ENCODE assay signal across 8 cellular contexts in genomic region chr17:41919165-41919817, GRCh38. TPM values are rescaled to one million over a fixed set of nuclear protein-coding genes. Genes with fewer than 3 reads are reported as not detected.
DNase-seq lines count a peak whose midpoint lies in the region; ATAC-seq and TF ChIP-seq lines count a peak whose summit lies in the region.

No MANE protein-coding gene starts in this region.

- no peaks in the 10 kb centered on the region for H3K9me3 Mint-ChIP-seq in activated naive CD4-positive, alpha-beta T cell treated with anti-CD3 and anti-CD28 coated beads for 36 hours
- no peaks in the 10 kb centered on the region for H3K9me3 Mint-ChIP-seq in WTC11

- 2 to 4% (median 3%) methylated on average over 29 to 33 of the region's 33 CpGs for WGBS in ovary, 3 donors

- CTCF ChIA-PET in activated naive CD4-positive, alpha-beta T cell treated with anti-CD3 and anti-CD28 coated beads for 36 hours (lab: Charles Lee), result interaction anchor here (0.8 to 1.2 kb wide), 2 partner anchors 44 to 223 kb away, joined by 4 read pairs; no protein-coding TSS in a partner anchor
- CTCF ChIA-PET in WTC11 (lab: Charles Lee), result interaction anchor here (1.0 to 8.6 kb wide), 9 partner anchors 11 to 520 kb away, joined by 3 to 134 read pairs (median 5); partner anchors contain the start of genes JUP, KCNH4 and ODAD4

- H3K4me2 ChIP-seq in Karpas-422 (ENCODE audit: low read depth, low read length, poor library complexity, severe bottlenecking), result peak overlapping the region; percentile 90

- peaks cover 45% of the 10 kb centered on the region for H3K79me2 ChIP-seq in Karpas-422 (ENCODE audit: low read length)

- H3K27ac Mint-ChIP-seq in activated naive CD4-positive, alpha-beta T cell treated with anti-CD3 and anti-CD28 coated beads for 36 hours, result no peak overlapping the region
- peak overlapping the region; percentile 96 for H3K27ac Mint-ChIP-seq in WTC11

- peaks cover 2% of the 10 kb centered on the region for H3K36me3 Mint-ChIP-seq in activated naive CD4-positive, alpha-beta T cell treated with anti-CD3 and anti-CD28 coated beads for 36 hours (ENCODE audit: low read depth)
- no peaks in the 10 kb centered on the region for H3K36me3 Mint-ChIP-seq in WTC11

- no peaks in the 10 kb centered on the region for H3K27me3 Mint-ChIP-seq in activated naive CD4-positive, alpha-beta T cell treated with anti-CD3 and anti-CD28 coated beads for 36 hours (ENCODE audit: low read depth)
- no peaks in the 10 kb centered on the region for H3K27me3 Mint-ChIP-seq in WTC11 (ENCODE audit: low read depth)

- H3K9me3 ChIP-seq in Karpas-422 (ENCODE audit: low read length), result no peaks in the 10 kb centered on the region
- H3K9me3 ChIP-seq in ovary, result no peaks in the 10 kb centered on the region

- H3K4me3 Mint-ChIP-seq in activated naive CD4-positive, alpha-beta T cell treated with anti-CD3 and anti-CD28 coated beads for 36 hours, result peak overlapping the region; percentile 94
- H3K4me3 Mint-ChIP-seq in WTC11, result peak overlapping the region; percentile 84

- H2AFZ ChIP-seq in Karpas-422 (ENCODE audit: low read length), result peak overlapping the region; percentile 85

- ATAC-seq in WTC11, result peak; percentile 73
- no peak for ATAC-seq in GM18867 (IDR thresholded peaks at IDR 0.05; ENCODE audit: unreplicated experiment)

- H4K20me1 ChIP-seq in Karpas-422 (ENCODE audit: insufficient read depth, low read depth, low read length), result peaks cover 38% of the 10 kb centered on the region

- no peak for TF ChIP-seq POLR2A in ovary (IDR thresholded peaks at IDR 0.05)

- intact Hi-C loops in activated naive CD4-positive, alpha-beta T cell treated with anti-CD3 and anti-CD28 coated beads for 36 hours (cut with micrococcal nuclease), result loop anchor here (1.0 to 5.0 kb wide), 9 partner anchors 11 to 1253 kb away; partner anchors contain the start of genes CNP, DNAJC7, EIF1 and KLHL11
- intact Hi-C loops in head of caudate nucleus (cut with DNase I), result loop anchor here (10.0 kb wide), 1 partner anchor 54 kb away; the partner anchor contains the start of gene KLHL11
- intact Hi-C loops in ovary (cut with DNase I), result no loop called here

- H3K4me3 ChIP-seq in Karpas-422 (ENCODE audit: low read length), result peak overlapping the region; percentile 74
- peak overlapping the region; percentile 98 for H3K4me3 ChIP-seq in ovary

- no peaks in the 10 kb centered on the region for H3K9me2 ChIP-seq in Karpas-422 (replicated peaks; ENCODE audit: insufficient read depth, low read length)

- H3K27ac ChIP-seq in Karpas-422 (ENCODE audit: low read length), result peak overlapping the region; percentile 85
- H3K27ac ChIP-seq in ovary, result peak overlapping the region; percentile 3 to 71

- H3K4me1 Mint-ChIP-seq in activated naive CD4-positive, alpha-beta T cell treated with anti-CD3 and anti-CD28 coated beads for 36 hours (ENCODE audit: low read depth), result peaks cover 38% of the 10 kb centered on the region
- H3K4me1 Mint-ChIP-seq in WTC11, result peaks cover 43% of the 10 kb centered on the region

- POLR2A ChIA-PET in WTC11 (lab: Charles Lee), result interaction anchor here (0.5 to 2.6 kb wide), 9 partner anchors 11 to 230 kb away, joined by 3 to 14 read pairs (median 4); partner anchors contain the start of genes DNAJC7, KLHL11 and ODAD4

- H3K9ac ChIP-seq in Karpas-422 (ENCODE audit: low read length), result peak overlapping the region; percentile 88

- DNase-seq in activated naive CD4-positive, alpha-beta T cell treated with anti-CD3 and anti-CD28 coated beads for 36 hours, result no peak
- DNase-seq in activated naive CD4-positive, alpha-beta T cell treated with Interleukin-2 at 50 U/mL for 16 hours, result no peak
- DNase-seq in Karpas-422 (no peak), WTC11 (ENCODE audit: low spot score) (peak; percentile 67), head of caudate nucleus (peak in 32 of 42 donors; percentile 23 to 80 (median 59)), ovary (no peak), CD1c-positive myeloid dendritic cell (ENCODE audit: extremely low spot score) (no peak)

- TF ChIP-seq EP300 in ovary (IDR thresholded peaks at IDR 0.05), result no peak

- H3K36me3 ChIP-seq in Karpas-422 (ENCODE audit: insufficient read depth, low read length), result peaks cover 4% of the 10 kb centered on the region; the same call in 1 of the 2 replicates
- H3K36me3 ChIP-seq in ovary, result no peaks in the 10 kb centered on the region

- H3K4me1 ChIP-seq in Karpas-422 (ENCODE audit: low read length) (peaks cover 53% of the 10 kb centered on the region), ovary (ENCODE audit: insufficient read depth) (peaks cover 7% of the 10 kb centered on the region)

- H3K27me3 ChIP-seq in Karpas-422 (ENCODE audit: low read length) (no peaks in the 10 kb centered on the region), ovary (no peaks in the 10 kb centered on the region)

- TF ChIP-seq CTCF in WTC11 (IDR thresholded peaks at IDR 0.05) (no peak), ovary (IDR thresholded peaks at IDR 0.05) (no peak)

TF ChIP-seq in WTC11, 78 proteins besides CTCF, POLR2A, EP300 and RAD21:
- no peak for TF ChIP-seq NFYB (CRISPR knock-in tag; conservative IDR thresholded peaks at IDR 0.05; ENCODE audit: low read depth)
- no peak for TF ChIP-seq ZNF532 (CRISPR knock-in tag; IDR thresholded peaks at IDR 0.05; ENCODE audit: borderline replicate concordance)
- 0 out of 2 replicates have a peak, but pooled peaks have one; percentile 68 for TF ChIP-seq MAX (CRISPR knock-in tag; IDR thresholded peaks at IDR 0.05)

RNA-seq across cellular contexts. Expression of gene ACLY, which starts 0.5 kb away (rescaled TPM):
- 100 to 1,000 TPM; 153 to 161 TPM for total RNA-seq in activated naive CD4-positive, alpha-beta T cell treated with anti-CD3 and anti-CD28 coated beads for 36 hours
- 173 and 212 TPM in 2 replicates for total RNA-seq in Karpas-422 (2014; rRNA removed; shearing (Covaris generic); ENCODE audit: low replicate concordance)
- total RNA-seq in WTC11 (2021) (312 to 350 TPM (median 316 TPM) in 3 replicates), ovary (100 to 1,000 TPM in 1 of 7 donors, 10 to 100 TPM in 6; 23.6 to 119 (median 53.4) TPM)
- polyA plus RNA-seq in ovary, result 10 to 100 TPM; 26.9 to 69.4 TPM

RNA-seq across cellular contexts. Expression of gene ODAD4, which starts 11.1 kb away (rescaled TPM):
- under 1 TPM; 0.55 to 0.79 TPM for total RNA-seq in activated naive CD4-positive, alpha-beta T cell treated with anti-CD3 and anti-CD28 coated beads for 36 hours
- total RNA-seq in Karpas-422 (2014; rRNA removed; shearing (Covaris generic); ENCODE audit: low replicate concordance), result 0.67 and 1.0 TPM in 2 replicates
- total RNA-seq in WTC11 (2021) (1.2 to 2.1 TPM (median 1.9 TPM) in 3 replicates), ovary (10 to 100 TPM in 1 of 7 donors, 1 to 10 TPM in 6; 1.1 to 11.0 (median 2.4) TPM)
- 1 to 10 TPM; 1.7 to 2.1 TPM for polyA plus RNA-seq in ovary

RNA-seq across cellular contexts. Expression of gene CNP, which starts 47.3 kb away (rescaled TPM):
- 10 to 100 TPM; 58.4 to 59.1 TPM for total RNA-seq in activated naive CD4-positive, alpha-beta T cell treated with anti-CD3 and anti-CD28 coated beads for 36 hours
- 41.3 and 79.1 TPM in 2 replicates for total RNA-seq in Karpas-422 (2014; rRNA removed; shearing (Covaris generic); ENCODE audit: low replicate concordance)
- total RNA-seq in WTC11 (2021), result 52.5 to 54.2 TPM (median 53.9 TPM) in 3 replicates
- total RNA-seq in ovary, result 10 to 100 TPM; 30.5 to 88.9 (median 77.5) TPM
- polyA plus RNA-seq in ovary, result 10 to 100 TPM; 30.7 to 47.0 TPM

RNA-seq across cellular contexts. Expression of gene KLHL11, which starts 54.1 kb away (rescaled TPM):
- 1 to 10 TPM; 8.9 to 9.6 TPM for total RNA-seq in activated naive CD4-positive, alpha-beta T cell treated with anti-CD3 and anti-CD28 coated beads for 36 hours
- total RNA-seq in Karpas-422 (2014; rRNA removed; shearing (Covaris generic); ENCODE audit: low replicate concordance), result 14.3 and 19.0 TPM in 2 replicates
- total RNA-seq in WTC11 (2021) (13.4 to 15.0 TPM (median 14.7 TPM) in 3 replicates), ovary (10 to 100 TPM; 18.9 to 30.5 (median 20.6) TPM)
- polyA plus RNA-seq in ovary, result 1 to 10 TPM; 2.7 to 3.9 TPM

Comparison
In these comparisons a context has a peak if more than half of its experiments do, and no peak if none do; other contexts are left out.
1. DNase-seq: peak in WTC11 (single experiment) and head of caudate nucleus (32 of 42); none in activated naive CD4-positive, alpha-beta T cell treated with anti-CD3 and anti-CD28 coated beads for 36 hours (single experiment), activated naive CD4-positive, alpha-beta T cell treated with Interleukin-2 at 50 U/mL for 16 hours (single experiment), Karpas-422 (single experiment), ovary (0 of 5) and CD1c-positive myeloid dendritic cell (single experiment).
2. intact Hi-C loops: an anchor here in activated naive CD4-positive, alpha-beta T cell treated with anti-CD3 and anti-CD28 coated beads for 36 hours (1.0 to 5.0 kb wide) and head of caudate nucleus (10.0 kb wide); none called in ovary.